ENCODE assay signal across 13 cellular contexts in the genomic region with DNA sequence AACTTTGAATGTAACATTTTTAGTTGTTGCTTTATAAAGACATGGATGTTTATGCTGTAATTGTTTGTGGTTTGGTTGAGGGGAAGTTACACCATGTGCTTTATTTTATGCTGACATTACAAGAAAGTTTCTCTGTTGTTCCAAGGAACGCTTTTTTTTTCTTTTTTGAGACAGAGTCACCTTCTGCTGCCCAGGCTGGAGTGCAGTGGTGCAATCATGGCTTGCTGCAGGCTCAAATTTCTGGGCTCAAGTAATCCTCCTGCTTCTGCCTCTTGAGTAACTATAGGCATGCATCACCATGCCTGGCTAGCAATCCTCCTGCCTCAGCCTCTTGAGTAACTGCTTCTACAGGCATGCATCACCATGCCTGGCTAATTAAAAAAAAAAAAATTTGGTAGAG. TPM values are rescaled to one million over a fixed set of nuclear protein-coding genes. Genes with fewer than 3 reads are reported as not detected.
DNase-seq lines count a peak whose midpoint lies in the region; ATAC-seq and TF ChIP-seq lines count a peak whose summit lies in the region.
"Had no signal": no experiment of that assay in that cellular context is flagged by ENCODE, and none has a peak within 500 bp of the region (broad histone marks: within the 10 kb centered on the region; RNA-seq: fewer than 3 reads in every experiment).

No MANE protein-coding gene starts in this region.

- intact Hi-C loops in dendritic cell treated with granulocyte-macrophage colony-stimulating factor and Interleukin-4, amounts not matched to agents 40 ng/mL and 50 ng/mL, for 4 days (cut with micrococcal nuclease): no loop called here

- H3K4me3 Mint-ChIP-seq in dendritic cell treated with granulocyte-macrophage colony-stimulating factor and Interleukin-4, amounts not matched to agents 40 ng/mL and 50 ng/mL, for 4 days: no peak overlapping the region
- H3K4me3 Mint-ChIP-seq: activated naive CD8-positive, alpha-beta T cell; CD4-positive, alpha-beta T cell; stimulated activated effector memory CD8-positive, alpha-beta T cell treated with anti-CD3 and anti-CD28 coated beads, Interleukin-12 subunit alpha, Interleukin-12 subunit beta, amount 100 ng/mL, for 72 hours had no signal

- peaks cover 73% of the 10 kb centered on the region for H3K4me1 Mint-ChIP-seq in dendritic cell treated with granulocyte-macrophage colony-stimulating factor and Interleukin-4, amounts not matched to agents 40 ng/mL and 50 ng/mL, for 4 days (ENCODE audit: low read depth)

- H3K9me3 Mint-ChIP-seq in dendritic cell treated with granulocyte-macrophage colony-stimulating factor and Interleukin-4, amounts not matched to agents 40 ng/mL and 50 ng/mL, for 4 days: peaks cover 12% of the 10 kb centered on the region

- ATAC-seq in GM19324 (IDR thresholded peaks at IDR 0.05; ENCODE audit: low FRiP score, unreplicated experiment) (no peak), SK-N-SH treated with all-trans-retinoic acid at 6 μM for 48 hours (no peak)
- ATAC-seq: stimulated activated effector memory CD8-positive, alpha-beta T cell treated with anti-CD3 and anti-CD28 coated beads, Interleukin-12 subunit alpha, Interleukin-12 subunit beta, amount 100 ng/mL, for 72 hours had no signal

- H3K36me3 Mint-ChIP-seq in dendritic cell treated with granulocyte-macrophage colony-stimulating factor and Interleukin-4, amounts not matched to agents 40 ng/mL and 50 ng/mL, for 4 days (ENCODE audit: low read depth): no peaks in the 10 kb centered on the region
- H3K36me3 Mint-ChIP-seq: stimulated activated effector memory CD8-positive, alpha-beta T cell treated with anti-CD3 and anti-CD28 coated beads, Interleukin-12 subunit alpha, Interleukin-12 subunit beta, amount 100 ng/mL, for 72 hours had no signal

- H3K27ac Mint-ChIP-seq in dendritic cell treated with granulocyte-macrophage colony-stimulating factor and Interleukin-4, amounts not matched to agents 40 ng/mL and 50 ng/mL, for 4 days: peak overlapping the region; percentile 94
- H3K27ac Mint-ChIP-seq: activated naive CD8-positive, alpha-beta T cell; CD4-positive, alpha-beta T cell; stimulated activated effector memory CD8-positive, alpha-beta T cell treated with anti-CD3 and anti-CD28 coated beads, Interleukin-12 subunit alpha, Interleukin-12 subunit beta, amount 100 ng/mL, for 72 hours had no signal

- H3K27me3 Mint-ChIP-seq in dendritic cell treated with granulocyte-macrophage colony-stimulating factor and Interleukin-4, amounts not matched to agents 40 ng/mL and 50 ng/mL, for 4 days: no peaks in the 10 kb centered on the region
- H3K27me3 Mint-ChIP-seq: CD4-positive, alpha-beta T cell had no signal

- peak; percentile 98 to 99 for DNase-seq in AML-193 (lab: John Stamatoyannopoulos, UW)
- peak; percentile 82 for DNase-seq in NOMO-1 treated with dmso at 0.1 percent for 144 hours (lab: John Stamatoyannopoulos, UW; ENCODE audit: unreplicated experiment)
- DNase-seq in myocyte (ENCODE audit: low read depth): peak; percentile 40
- no peak for DNase-seq in activated CD4-positive, alpha-beta T cell treated with anti-CD3 and anti-CD28 coated beads for 48 hours
- no peak for DNase-seq in stimulated activated CD4-positive, alpha-beta T cell treated with anti-CD3 and anti-CD28 coated beads, Interleukin-4, amount 100 ng/mL, for 4 hours
- DNase-seq: CD4-positive, alpha-beta T cell; NCI-H2029; T-helper 9 cell had no signal

TF ChIP-seq in SK-N-SH treated with all-trans-retinoic acid at 6 μM for 48 hours, 23 proteins besides CTCF, POLR2A, EP300 and RAD21:
- no peak for TF ChIP-seq PPARA (CRISPR knock-in tag; IDR thresholded peaks at IDR 0.05; ENCODE audit: borderline replicate concordance)
- TF ChIP-seq ESRRG (CRISPR knock-in tag; IDR thresholded peaks at IDR 0.05): no peak
- TF ChIP-seq CSRNP3 (CRISPR knock-in tag; IDR thresholded peaks at IDR 0.05): no peak
- no peak for TF ChIP-seq ZFP3 (CRISPR knock-in tag; IDR thresholded peaks at IDR 0.05)
- TF ChIP-seq TSHZ2 (CRISPR knock-in tag; IDR thresholded peaks at IDR 0.05): no peak
- TF ChIP-seq ARNTL (CRISPR knock-in tag; IDR thresholded peaks at IDR 0.05; ENCODE audit: borderline replicate concordance, low read depth): no peak
- no peak for TF ChIP-seq OSR1 (CRISPR knock-in tag; IDR thresholded peaks at IDR 0.05)
- TF ChIP-seq CSDC2 (CRISPR knock-in tag; IDR thresholded peaks at IDR 0.05): no peak
- TF ChIP-seq SNAI2 (CRISPR knock-in tag; IDR thresholded peaks at IDR 0.05): no peak
- TF ChIP-seq, protein P1, sequence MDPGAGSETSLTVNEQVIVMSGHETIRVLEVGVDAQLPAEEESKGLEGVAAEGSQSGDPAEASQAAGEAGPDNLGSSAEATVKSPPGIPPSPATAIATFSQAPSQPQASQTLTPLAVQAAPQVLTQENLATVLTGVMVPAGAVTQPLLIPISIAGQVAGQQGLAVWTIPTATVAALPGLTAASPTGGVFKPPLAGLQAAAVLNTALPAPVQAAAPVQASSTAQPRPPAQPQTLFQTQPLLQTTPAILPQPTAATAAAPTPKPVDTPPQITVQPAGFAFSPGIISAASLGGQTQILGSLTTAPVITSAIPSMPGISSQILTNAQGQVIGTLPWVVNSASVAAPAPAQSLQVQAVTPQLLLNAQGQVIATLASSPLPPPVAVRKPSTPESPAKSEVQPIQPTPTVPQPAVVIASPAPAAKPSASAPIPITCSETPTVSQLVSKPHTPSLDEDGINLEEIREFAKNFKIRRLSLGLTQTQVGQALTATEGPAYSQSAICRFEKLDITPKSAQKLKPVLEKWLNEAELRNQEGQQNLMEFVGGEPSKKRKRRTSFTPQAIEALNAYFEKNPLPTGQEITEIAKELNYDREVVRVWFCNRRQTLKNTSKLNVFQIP (CRISPR knock-in tag; IDR thresholded peaks at IDR 0.05; ENCODE audit: borderline replicate concordance, low read depth): no peak

RNA-seq across cellular contexts. Expression of gene IFNGR1, which starts 21.0 kb away (rescaled TPM):
- 38.8 and 45.4 TPM in 2 replicates for total RNA-seq in myocyte
- 23.7 TPM for polyA plus RNA-seq in myocyte (2012)

Comparison
In these comparisons a context has a peak if more than half of its experiments do, and no peak if none do; other contexts are left out.
1. DNase-seq: peak in AML-193 (2 of 2), NOMO-1 treated with dmso at 0.1 percent for 144 hours (single experiment) and myocyte (single experiment); none in activated CD4-positive, alpha-beta T cell treated with anti-CD3 and anti-CD28 coated beads for 48 hours (single experiment) and stimulated activated CD4-positive, alpha-beta T cell treated with anti-CD3 and anti-CD28 coated beads, Interleukin-4, amount 100 ng/mL, for 4 hours (0 of 2).